31 cellular contexts compared by ENCODE assay signal in the genomic region with DNA sequence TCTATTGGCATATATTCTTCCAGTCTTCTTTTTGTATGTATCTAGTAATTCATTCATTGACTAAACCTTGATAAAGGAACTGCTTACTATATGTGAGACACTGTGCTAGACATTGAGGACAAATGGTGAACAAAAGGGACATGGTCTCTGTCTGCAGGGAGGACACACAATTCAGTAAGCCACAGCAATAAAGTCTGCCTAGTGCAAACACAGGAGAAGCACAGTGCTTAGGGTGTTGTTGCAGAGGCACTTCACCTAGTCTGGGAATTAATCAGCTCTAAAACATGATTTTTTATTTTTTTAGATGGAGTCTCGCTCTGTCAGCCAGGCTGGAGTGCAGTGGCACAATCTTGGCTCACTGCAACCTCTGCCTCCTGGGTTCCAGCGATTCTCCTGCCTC. TPM values are rescaled to one million over a fixed set of nuclear protein-coding genes. Genes with fewer than 3 reads are reported as not detected.
"Had no signal": no experiment of that assay in that cellular context is flagged by ENCODE, and none has a peak within 500 bp of the region (broad histone marks: within the 10 kb centered on the region; RNA-seq: fewer than 3 reads in every experiment).

No MANE protein-coding gene starts in this region.

- H3K9me3 Mint-ChIP-seq: activated CD4-positive, alpha-beta memory T cell treated with anti-CD3 and anti-CD28 coated beads for 36 hours; activated CD4-positive, alpha-beta T cell treated with anti-CD3 and anti-CD28 coated beads, Interleukin-2, amount 10 ng/mL, durations not matched to agents 24 days and 14 days; activated naive CD4-positive, alpha-beta T cell treated with anti-CD3 and anti-CD28 coated beads, Interleukin-2, amount 10 ng/mL, durations not matched to agents 7 days and 5 days; activated naive CD4-positive, alpha-beta T cell treated with anti-CD3 and anti-CD28 coated beads, Interleukin-2, amount 50 U/mL, for 72 hours; activated naive CD8-positive, alpha-beta T cell treated with anti-CD3 and anti-CD28 coated beads, Interleukin-2, amount 10 ng/mL, durations not matched to agents 7 days and 5 days; activated T-helper 1 cell treated with anti-CD3 and anti-CD28 coated beads, Interleukin-12 subunit alpha, Interleukin-12 subunit beta, Interleukin-2, Interleukin-4 antibody, amounts not matched to agents 30 ng/mL and 10 ng/mL and 1 ng/mL, durations not matched to agents 14 hours and 24 hours and 36 hours; brain; dendritic cell treated with granulocyte-macrophage colony-stimulating factor and Interleukin-4, amounts not matched to agents 40 ng/mL and 50 ng/mL, for 4 days; endodermal cell had no signal

- H3K27ac Mint-ChIP-seq: activated CD4-positive, alpha-beta memory T cell treated with anti-CD3 and anti-CD28 coated beads for 36 hours; activated CD4-positive, alpha-beta T cell treated with anti-CD3 and anti-CD28 coated beads for 36 hours; activated CD4-positive, alpha-beta T cell treated with anti-CD3 and anti-CD28 coated beads, Interleukin-2, amount 10 ng/mL, durations not matched to agents 24 days and 14 days; activated CD8-positive, alpha-beta memory T cell treated with anti-CD3 and anti-CD28 coated beads, Interleukin-2, amount 10 ng/mL, durations not matched to agents 7 days and 5 days; activated CD8-positive, alpha-beta T cell treated with anti-CD3 and anti-CD28 coated beads, Interleukin-2, amount 10 ng/mL, durations not matched to agents 7 days and 5 days; activated naive CD4-positive, alpha-beta T cell treated with anti-CD3 and anti-CD28 coated beads, Interleukin-2, amount 10 ng/mL, durations not matched to agents 7 days and 5 days; activated naive CD4-positive, alpha-beta T cell treated with anti-CD3 and anti-CD28 coated beads, Interleukin-2, amount 50 U/mL, for 72 hours; activated naive CD8-positive, alpha-beta T cell treated with anti-CD3 and anti-CD28 coated beads, Interleukin-2, amount 10 ng/mL, durations not matched to agents 7 days and 5 days; activated T-helper 1 cell treated with anti-CD3 and anti-CD28 coated beads, Interleukin-12 subunit alpha, Interleukin-12 subunit beta, Interleukin-2, Interleukin-4 antibody, amounts not matched to agents 30 ng/mL and 10 ng/mL and 1 ng/mL, durations not matched to agents 14 hours and 24 hours and 36 hours; brain; dendritic cell treated with granulocyte-macrophage colony-stimulating factor and Interleukin-4, amounts not matched to agents 40 ng/mL and 50 ng/mL, for 4 days; endodermal cell had no signal

- H3K4me1 ChIP-seq: ascending aorta, breast epithelium had no signal

- H3K4me3 ChIP-seq: ascending aorta, breast epithelium, cardiac muscle cell, coronary artery, dorsolateral prefrontal cortex had no signal

- H3K27me3 Mint-ChIP-seq: activated CD4-positive, alpha-beta memory T cell treated with anti-CD3 and anti-CD28 coated beads for 36 hours; brain; dendritic cell treated with granulocyte-macrophage colony-stimulating factor and Interleukin-4, amounts not matched to agents 40 ng/mL and 50 ng/mL, for 4 days had no signal

- ATAC-seq: activated CD4-positive, alpha-beta T cell treated with anti-CD3 and anti-CD28 coated beads for 36 hours; activated CD8-positive, alpha-beta memory T cell treated with anti-CD3 and anti-CD28 coated beads, Interleukin-2, amount 10 ng/mL, durations not matched to agents 7 days and 5 days; activated CD8-positive, alpha-beta T cell treated with anti-CD3 and anti-CD28 coated beads, Interleukin-2, amount 10 ng/mL, durations not matched to agents 7 days and 5 days; activated naive CD4-positive, alpha-beta T cell treated with anti-CD3 and anti-CD28 coated beads, Interleukin-2, amount 50 U/mL, for 72 hours; esophagus mucosa had no signal

- H3K36me3 ChIP-seq: ascending aorta, breast epithelium, cardiac muscle cell had no signal

- DNase-seq: activated CD4-positive, alpha-beta memory T cell treated with anti-CD3 and anti-CD28 coated beads for 36 hours; activated CD4-positive, alpha-beta T cell treated with anti-CD3 and anti-CD28 coated beads for 36 hours; activated CD4-positive, alpha-beta T cell treated with anti-CD3 and anti-CD28 coated beads, Interleukin-2, amount 10 ng/mL, durations not matched to agents 24 days and 14 days; activated CD4-positive, CD25-positive, alpha-beta regulatory T cell; activated CD4-positive, CD25-positive, alpha-beta regulatory T cell treated with anti-CD3 and anti-CD28 coated beads, Interleukin-2, amount 50 U/mL, for 72 hours; activated CD8-positive, alpha-beta memory T cell treated with anti-CD3 and anti-CD28 coated beads, Interleukin-2, amount 10 ng/mL, durations not matched to agents 7 days and 5 days; activated CD8-positive, alpha-beta memory T cell treated with anti-CD3 and anti-CD28 coated beads, Interleukin-2, amount 50 U/mL, for 4 hours; activated CD8-positive, alpha-beta T cell treated with anti-CD3 and anti-CD28 coated beads, Interleukin-2, amount 10 ng/mL, durations not matched to agents 7 days and 5 days; activated gamma-delta T cell; activated naive CD4-positive, alpha-beta T cell; activated naive CD4-positive, alpha-beta T cell treated with anti-CD3 and anti-CD28 coated beads, Interleukin-2, amount 10 ng/mL, durations not matched to agents 7 days and 5 days; activated naive CD8-positive, alpha-beta T cell treated with anti-CD3 and anti-CD28 coated beads, Interleukin-2, amount 10 ng/mL, durations not matched to agents 7 days and 5 days; activated T-cell treated with anti-CD3 and anti-CD28 coated beads, Interleukin-2, amount 50 U/mL, for 1 hour; activated T-cell treated with anti-CD3 and anti-CD28 coated beads, Interleukin-2, amount 50 U/mL, for 48 hours; central memory CD4-positive, alpha-beta T cell; cerebellar nuclear complex; dorsolateral prefrontal cortex; effector memory CD4-positive, alpha-beta T cell; endodermal cell; foreskin fibroblast; head of caudate nucleus; T-helper 2 cell had no signal

- H3K9me3 ChIP-seq: ascending aorta, breast epithelium had no signal

- H3K36me3 Mint-ChIP-seq: activated CD4-positive, alpha-beta memory T cell treated with anti-CD3 and anti-CD28 coated beads for 36 hours; activated CD8-positive, alpha-beta memory T cell treated with anti-CD3 and anti-CD28 coated beads, Interleukin-2, amount 10 ng/mL, durations not matched to agents 7 days and 5 days; activated naive CD4-positive, alpha-beta T cell treated with anti-CD3 and anti-CD28 coated beads, Interleukin-2, amount 10 ng/mL, durations not matched to agents 7 days and 5 days; activated naive CD4-positive, alpha-beta T cell treated with anti-CD3 and anti-CD28 coated beads, Interleukin-2, amount 50 U/mL, for 72 hours; activated naive CD8-positive, alpha-beta T cell treated with anti-CD3 and anti-CD28 coated beads, Interleukin-2, amount 10 ng/mL, durations not matched to agents 7 days and 5 days; brain had no signal

- H3K27me3 ChIP-seq: ascending aorta, breast epithelium, cardiac muscle cell, dorsolateral prefrontal cortex had no signal

- H3K27ac ChIP-seq: ascending aorta, breast epithelium, cardiac muscle cell, coronary artery, dorsolateral prefrontal cortex had no signal

- H3K4me1 Mint-ChIP-seq: activated CD4-positive, alpha-beta T cell treated with anti-CD3 and anti-CD28 coated beads, Interleukin-2, amount 10 ng/mL, durations not matched to agents 24 days and 14 days; activated CD8-positive, alpha-beta memory T cell treated with anti-CD3 and anti-CD28 coated beads, Interleukin-2, amount 10 ng/mL, durations not matched to agents 7 days and 5 days; activated naive CD4-positive, alpha-beta T cell treated with anti-CD3 and anti-CD28 coated beads, Interleukin-2, amount 10 ng/mL, durations not matched to agents 7 days and 5 days; brain had no signal

- H3K4me3 Mint-ChIP-seq: activated CD4-positive, alpha-beta memory T cell treated with anti-CD3 and anti-CD28 coated beads for 36 hours; activated CD4-positive, alpha-beta T cell treated with anti-CD3 and anti-CD28 coated beads for 36 hours; activated CD4-positive, alpha-beta T cell treated with anti-CD3 and anti-CD28 coated beads, Interleukin-2, amount 10 ng/mL, durations not matched to agents 24 days and 14 days; activated CD8-positive, alpha-beta memory T cell treated with anti-CD3 and anti-CD28 coated beads, Interleukin-2, amount 10 ng/mL, durations not matched to agents 7 days and 5 days; activated CD8-positive, alpha-beta T cell treated with anti-CD3 and anti-CD28 coated beads, Interleukin-2, amount 10 ng/mL, durations not matched to agents 7 days and 5 days; activated naive CD4-positive, alpha-beta T cell treated with anti-CD3 and anti-CD28 coated beads, Interleukin-2, amount 10 ng/mL, durations not matched to agents 7 days and 5 days; activated naive CD8-positive, alpha-beta T cell treated with anti-CD3 and anti-CD28 coated beads, Interleukin-2, amount 10 ng/mL, durations not matched to agents 7 days and 5 days; activated T-helper 1 cell treated with anti-CD3 and anti-CD28 coated beads, Interleukin-12 subunit alpha, Interleukin-12 subunit beta, Interleukin-2, Interleukin-4 antibody, amounts not matched to agents 30 ng/mL and 10 ng/mL and 1 ng/mL, durations not matched to agents 14 hours and 24 hours and 36 hours; brain; dendritic cell treated with granulocyte-macrophage colony-stimulating factor and Interleukin-4, amounts not matched to agents 40 ng/mL and 50 ng/mL, for 4 days; endodermal cell had no signal

RNA-seq across cellular contexts. Expression of a gene that starts 6.4 kb away (rescaled TPM):
- total RNA-seq: ascending aorta, cardiac muscle cell had no signal
